Comparison of ENCODE assay signal across 8 cellular contexts in genomic region chr22:30288414-30289125, GRCh38. TPM values are rescaled to one million over a fixed set of nuclear protein-coding genes. Genes with fewer than 3 reads are reported as not detected.
DNase-seq lines count a peak whose midpoint lies in the region; ATAC-seq lines count a peak whose summit lies in the region.
"Had no signal": no experiment of that assay in that cellular context is flagged by ENCODE, and none has a peak within 500 bp of the region (broad histone marks: within the 10 kb centered on the region; RNA-seq: fewer than 3 reads in every experiment).

No MANE protein-coding gene starts in this region.

- H3K36me3 ChIP-seq in HUES6 (ENCODE audit: control insufficient read depth, insufficient read depth, low read length) (peaks cover 11% of the 10 kb centered on the region), subcutaneous abdominal adipose tissue (ENCODE audit: control insufficient read depth in 5 of 5, insufficient read depth in 5 of 5, low read length in 5 of 5) (peaks cover 0 to 47% (median 39%) of the 10 kb centered on the region in 5 donors)

- H3K4me3 Mint-ChIP-seq in activated naive CD8-positive, alpha-beta T cell treated with anti-CD3 and anti-CD28 coated beads for 36 hours, result peak overlapping the region; percentile 78
- H3K4me3 Mint-ChIP-seq in immature natural killer cell, result peak overlapping the region; percentile 83 to 90 (median 89)

- ATAC-seq in HG03175 (IDR thresholded peaks at IDR 0.05; ENCODE audit: unreplicated experiment), result no peak
- ATAC-seq in GM21737 (IDR thresholded peaks at IDR 0.05; ENCODE audit: unreplicated experiment), result no peak

- H3K27me3 Mint-ChIP-seq in activated naive CD8-positive, alpha-beta T cell treated with anti-CD3 and anti-CD28 coated beads for 36 hours, result no peaks in the 10 kb centered on the region
- peaks cover 0 to 4% (median 2%) of the 10 kb centered on the region in 3 donors for H3K27me3 Mint-ChIP-seq in immature natural killer cell (ENCODE audit: low read depth in 3 of 3)

- H3K9me3 Mint-ChIP-seq in activated naive CD8-positive, alpha-beta T cell treated with anti-CD3 and anti-CD28 coated beads for 36 hours, result no peaks in the 10 kb centered on the region
- no peaks in the 10 kb centered on the region for H3K9me3 Mint-ChIP-seq in immature natural killer cell

- H3K27me3 ChIP-seq in HUES6 (ENCODE audit: control insufficient read depth, insufficient read depth, low read length) (no peaks in the 10 kb centered on the region), subcutaneous abdominal adipose tissue (ENCODE audit: control insufficient read depth in 5 of 5, insufficient read depth in 4 of 5, low read length in 5 of 5) (no peaks in the 10 kb centered on the region)

- H3K27ac ChIP-seq in HUES6 (ENCODE audit: low read depth, low read length), result no peak overlapping the region
- H3K27ac ChIP-seq in subcutaneous abdominal adipose tissue (ENCODE audit: low read depth, low read length), result peak overlapping the region; percentile 76

- no peak for DNase-seq in activated naive CD8-positive, alpha-beta T cell treated with anti-CD3 and anti-CD28 coated beads for 36 hours
- DNase-seq in immature natural killer cell, result no peak
- no peak for DNase-seq in NCI-H69 (lab: John Stamatoyannopoulos, UW)

- no peaks in the 10 kb centered on the region for H3K9me3 ChIP-seq in HUES6 (ENCODE audit: control insufficient read depth, insufficient read depth, low read depth, low read length)
- no peaks in the 10 kb centered on the region for H3K9me3 ChIP-seq in subcutaneous abdominal adipose tissue (ENCODE audit: control insufficient read depth in 5 of 5, low read length in 5 of 5)

- H3K4me1 Mint-ChIP-seq in activated naive CD8-positive, alpha-beta T cell treated with anti-CD3 and anti-CD28 coated beads for 36 hours, result peaks cover 21% of the 10 kb centered on the region
- peaks cover 22 to 28% of the 10 kb centered on the region in 2 donors for H3K4me1 Mint-ChIP-seq in immature natural killer cell

- peak overlapping the region; percentile 73 for H3K9ac ChIP-seq in HUES6 (ENCODE audit: low read length)
- peak overlapping the region in 4 of 5 donors; percentile 65 to 87 (median 82) for H3K9ac ChIP-seq in subcutaneous abdominal adipose tissue (ENCODE audit: low read length in 5 of 5)

- no peaks in the 10 kb centered on the region for H3K36me3 Mint-ChIP-seq in activated naive CD8-positive, alpha-beta T cell treated with anti-CD3 and anti-CD28 coated beads for 36 hours
- H3K36me3 Mint-ChIP-seq in immature natural killer cell, result peaks cover 0 to 7% (median 6%) of the 10 kb centered on the region in 3 donors

- H3K4me1 ChIP-seq in HUES6 (ENCODE audit: control insufficient read depth, insufficient read depth, low read length) (peaks cover 15% of the 10 kb centered on the region), subcutaneous abdominal adipose tissue (ENCODE audit: control insufficient read depth in 5 of 5, insufficient read depth in 5 of 5, low read length in 5 of 5) (peaks cover 15 to 52% (median 44%) of the 10 kb centered on the region in 5 donors)

- no peak overlapping the region for H3K27ac Mint-ChIP-seq in activated naive CD8-positive, alpha-beta T cell treated with anti-CD3 and anti-CD28 coated beads for 36 hours
- peak overlapping the region; percentile 71 to 89 (median 85) for H3K27ac Mint-ChIP-seq in immature natural killer cell

- H3K4me3 ChIP-seq in HUES6 (ENCODE audit: low read depth, low read length) (peak overlapping the region; percentile 72), subcutaneous abdominal adipose tissue (ENCODE audit: low read depth in 1 of 5, low read length in 5 of 5) (peak overlapping the region; percentile 71 to 84 (median 81))

RNA-seq across cellular contexts. Expression of gene CASTOR1, which starts 0.7 kb away (rescaled TPM):
- 1 to 10 TPM; 2.8 to 3.5 TPM for total RNA-seq in activated naive CD8-positive, alpha-beta T cell treated with anti-CD3 and anti-CD28 coated beads for 36 hours
- polyA plus RNA-seq in immature natural killer cell, result 10 to 100 TPM in 2 of 3 donors, 1 to 10 TPM in 1; 9.3 to 16.9 (median 11.8) TPM

RNA-seq across cellular contexts. Expression of gene OSM, which starts 21.9 kb away (rescaled TPM):
- 10 to 100 TPM; 47.9 to 50.7 TPM for total RNA-seq in activated naive CD8-positive, alpha-beta T cell treated with anti-CD3 and anti-CD28 coated beads for 36 hours
- polyA plus RNA-seq in immature natural killer cell, result 10 to 100 TPM in 2 of 3 donors, 1 to 10 TPM in 1; 7.5 to 22.3 (median 16.6) TPM
- total RNA-seq: HT1080 had no signal

RNA-seq across cellular contexts. Expression of gene TBC1D10A, which starts 38.2 kb away (rescaled TPM):
- 10 to 100 TPM; 13.0 to 14.4 TPM for total RNA-seq in activated naive CD8-positive, alpha-beta T cell treated with anti-CD3 and anti-CD28 coated beads for 36 hours
- 10 to 100 TPM; 46.2 to 59.9 (median 49.2) TPM for polyA plus RNA-seq in immature natural killer cell

RNA-seq across cellular contexts. Expression of gene LIF, which starts 42.0 kb away (rescaled TPM):
- total RNA-seq in activated naive CD8-positive, alpha-beta T cell treated with anti-CD3 and anti-CD28 coated beads for 36 hours, result 100 to 1,000 TPM; 282 to 288 TPM
- 1 to 10 TPM in 1 of 3 donors, under 1 TPM in 1, not detected in 1; 0.29 to 1.0 TPM for polyA plus RNA-seq in immature natural killer cell
